ENCODE assay signal across 31 cellular contexts in the genomic region with DNA sequence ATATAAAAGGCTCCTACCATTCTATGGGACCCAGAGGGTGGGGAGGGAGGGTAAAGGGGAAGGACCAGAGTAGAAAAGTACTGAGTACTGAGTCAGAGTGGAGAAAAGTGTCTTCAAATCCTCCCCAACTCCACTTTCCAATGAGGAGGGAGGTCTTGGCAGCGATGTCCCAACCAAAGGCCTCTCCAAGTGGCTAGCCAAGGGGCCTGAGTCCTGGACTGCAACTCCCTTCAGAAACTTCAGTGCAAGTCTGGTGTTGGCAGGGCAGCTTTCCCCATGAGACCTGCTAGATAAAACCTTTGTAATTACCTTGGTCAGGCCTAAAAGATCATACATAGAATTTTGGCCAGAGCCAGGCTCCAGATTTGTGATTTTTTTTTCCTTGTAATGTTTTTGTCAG.
"Had no signal": no experiment of that assay in that cellular context is flagged by ENCODE, and none has a peak within 500 bp of the region (broad histone marks: within the 10 kb centered on the region; RNA-seq: fewer than 3 reads in every experiment).

No MANE protein-coding gene starts in this region.

- H3K36me3 ChIP-seq: adrenal gland, ascending aorta, brain microvascular endothelial cell, breast epithelium, cardiac muscle cell had no signal

- H3K27me3 ChIP-seq: ascending aorta, body of pancreas, brain microvascular endothelial cell, breast epithelium, cardiac muscle cell had no signal

- H3K27ac ChIP-seq: adrenal gland, ascending aorta, body of pancreas, brain microvascular endothelial cell, breast epithelium, cardiac muscle cell had no signal

- H3K4me1 ChIP-seq: adrenal gland, ascending aorta, body of pancreas, breast epithelium had no signal

- H3K9me3 ChIP-seq: adrenal gland, ascending aorta, body of pancreas had no signal

- H3K4me3 ChIP-seq: adrenal gland, ascending aorta, body of pancreas, breast epithelium, cardiac muscle cell had no signal

- DNase-seq: activated effector memory CD4-positive, alpha-beta T cell treated with anti-CD3 and anti-CD28 coated beads, Interleukin-2, amount 50 U/mL, for 16 hours; activated effector memory CD4-positive, alpha-beta T cell treated with Interleukin-2 at 50 U/mL for 16 hours; activated gamma-delta T cell; activated gamma-delta T cell treated with Interleukin-2 at 50 U/mL for 16 hours; activated naive CD4-positive, alpha-beta T cell; activated naive CD4-positive, alpha-beta T cell treated with anti-CD3 and anti-CD28 coated beads for 36 hours; activated naive CD4-positive, alpha-beta T cell treated with anti-CD3 and anti-CD28 coated beads, Interleukin-2, amount 10 ng/mL, durations not matched to agents 7 days and 5 days; activated naive CD4-positive, alpha-beta T cell treated with anti-CD3 and anti-CD28 coated beads, Interleukin-2, amount 50 U/mL, for 16 hours; activated naive CD4-positive, alpha-beta T cell treated with Interleukin-2 at 50 U/mL for 16 hours; activated naive CD8-positive, alpha-beta T cell treated with anti-CD3 and anti-CD28 coated beads for 36 hours; activated naive CD8-positive, alpha-beta T cell treated with anti-CD3 and anti-CD28 coated beads, Interleukin-2, amount 10 ng/mL, durations not matched to agents 7 days and 5 days; activated naive CD8-positive, alpha-beta T cell treated with anti-CD3 and anti-CD28 coated beads, Interleukin-2, amount 50 U/mL, for 24 hours; activated T-cell treated with anti-CD3 and anti-CD28 coated beads, Interleukin-2, amount 50 U/mL, for 1 hour; activated T-cell treated with anti-CD3 and anti-CD28 coated beads, Interleukin-2, amount 50 U/mL, for 24 hours; activated T-cell treated with anti-CD3 and anti-CD28 coated beads, Interleukin-2, amount 50 U/mL, for 4 hours; activated T-cell treated with anti-CD3 and anti-CD28 coated beads, Interleukin-2, amount 50 U/mL, for 48 hours; activated T-cell treated with anti-CD3 and anti-CD28 coated beads, Interleukin-2, amount 50 U/mL, for 72 hours; adrenal gland; amniotic stem cell; amygdala; anterior cingulate cortex; body of pancreas; brain microvascular endothelial cell; caudate nucleus; central memory CD4-positive, alpha-beta T cell; cerebellar nuclear complex had no signal

- ATAC-seq: activated naive CD4-positive, alpha-beta T cell treated with anti-CD3 and anti-CD28 coated beads, Interleukin-2, amount 50 U/mL, for 72 hours; activated naive CD8-positive, alpha-beta T cell treated with anti-CD3 and anti-CD28 coated beads, Interleukin-2, amount 50 U/mL, for 24 hours; activated T-cell treated with anti-CD3 and anti-CD28 coated beads, Interleukin-2, amount 50 U/mL, for 4 hours; activated T-cell treated with anti-CD3 and anti-CD28 coated beads, Interleukin-2, amount 50 U/mL, for 72 hours; activated T-helper 17 cell treated with anti-CD3 and anti-CD28 coated beads, Interleukin-2, amount 50 U/mL, for 72 hours; body of pancreas had no signal
